Comparison of ENCODE assay signal across 8 cellular contexts in the genomic region with DNA sequence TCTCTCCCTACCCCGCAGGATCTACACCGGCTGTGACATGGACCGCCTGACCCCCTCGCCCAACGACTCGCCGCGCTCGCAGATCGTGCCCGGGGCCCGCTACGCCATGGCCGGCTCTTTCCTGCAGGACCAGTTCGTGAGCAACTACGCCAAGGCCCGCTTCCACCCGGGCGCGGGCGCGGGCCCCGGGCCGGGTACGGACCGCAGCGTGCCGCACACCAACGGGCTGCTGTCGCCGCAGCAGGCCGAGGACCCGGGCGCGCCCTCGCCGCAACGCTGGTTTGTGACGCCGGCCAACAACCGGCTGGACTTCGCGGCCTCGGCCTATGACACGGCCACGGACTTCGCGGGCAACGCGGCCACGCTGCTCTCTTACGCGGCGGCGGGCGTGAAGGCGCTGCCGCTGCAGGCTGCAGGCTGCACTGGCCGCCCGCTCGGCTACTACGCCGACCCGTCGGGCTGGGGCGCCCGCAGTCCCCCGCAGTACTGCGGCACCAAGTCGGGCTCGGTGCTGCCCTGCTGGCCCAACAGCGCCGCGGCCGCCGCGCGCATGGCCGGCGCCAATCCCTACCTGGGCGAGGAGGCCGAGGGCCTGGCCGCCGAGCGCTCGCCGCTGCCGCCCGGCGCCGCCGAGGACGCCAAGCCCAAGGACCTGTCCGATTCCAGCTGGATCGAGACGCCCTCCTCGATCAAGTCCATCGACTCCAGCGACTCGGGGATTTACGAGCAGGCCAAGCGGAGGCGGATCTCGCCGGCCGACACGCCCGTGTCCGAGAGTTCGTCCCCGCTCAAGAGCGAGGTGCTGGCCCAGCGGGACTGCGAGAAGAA. TPM values are rescaled to one million over a fixed set of nuclear protein-coding genes. Genes with fewer than 3 reads are reported as not detected.
DNase-seq lines count a peak whose midpoint lies in the region; ATAC-seq lines count a peak whose summit lies in the region.

No MANE protein-coding gene starts in this region.

- peaks cover 4 to 12% of the 10 kb centered on the region in 2 donors for H3K36me3 Mint-ChIP-seq in naive B cell

- H3K4me1 ChIP-seq in ACC112 (ENCODE audit: control insufficient read depth, insufficient read depth, low read length, unreplicated experiment) (no peaks in the 10 kb centered on the region), HUES48 (ENCODE audit: control insufficient read depth, insufficient read depth, low read length) (peaks cover 12% of the 10 kb centered on the region)
- peaks cover 21% of the 10 kb centered on the region for H3K4me1 ChIP-seq in effector memory CD4-positive, alpha-beta T cell (ENCODE audit: control insufficient read depth, insufficient read depth, low read length, poor library complexity, severe bottlenecking)

- H3K4me3 Mint-ChIP-seq in naive B cell, result peak overlapping the region; percentile 62 to 88 (median 82)

- H3K4me3 ChIP-seq in ACC112 (ENCODE audit: low read depth, low read length) (peak overlapping the region; percentile 65), HUES48 (ENCODE audit: low read depth, low read length) (peak overlapping the region; percentile 62)
- H3K4me3 ChIP-seq in effector memory CD4-positive, alpha-beta T cell (ENCODE audit: insufficient read depth, low read depth, low read length, poor library complexity, severe bottlenecking), result peak overlapping the region; percentile 19

- H3K4me1 Mint-ChIP-seq in naive B cell, result peaks cover 24 to 43% (median 30%) of the 10 kb centered on the region in 3 donors

- H2AFZ ChIP-seq in ACC112 (ENCODE audit: low read length, unreplicated experiment), result peak overlapping the region; percentile 66

- peaks cover 82 to 83% (median 83%) of the 10 kb centered on the region in 3 donors for H3K27me3 Mint-ChIP-seq in naive B cell

- no peaks in the 10 kb centered on the region for H3K79me2 ChIP-seq in ACC112 (ENCODE audit: control insufficient read depth, insufficient read depth, low read length, unreplicated experiment)

- peak overlapping the region in 4 of 6 donors; percentile 30 to 79 (median 54) for H3K27ac Mint-ChIP-seq in naive B cell

- H3K36me3 ChIP-seq in ACC112 (ENCODE audit: insufficient read depth, low read length), result no peaks in the 10 kb centered on the region
- H3K36me3 ChIP-seq in HUES48 (ENCODE audit: control insufficient read depth, insufficient read depth, low read length), result no peaks in the 10 kb centered on the region
- no peaks in the 10 kb centered on the region for H3K36me3 ChIP-seq in effector memory CD4-positive, alpha-beta T cell (ENCODE audit: control insufficient read depth, insufficient read depth, low read length)

- H3K9me3 ChIP-seq in HUES48 (ENCODE audit: control insufficient read depth, insufficient read depth, low read length), result no peaks in the 10 kb centered on the region
- no peaks in the 10 kb centered on the region for H3K9me3 ChIP-seq in effector memory CD4-positive, alpha-beta T cell (ENCODE audit: control insufficient read depth, low read length)

- peaks cover 100% of the 10 kb centered on the region for H3K27me3 ChIP-seq in ACC112 (ENCODE audit: insufficient read depth, low read length)
- H3K27me3 ChIP-seq in HUES48 (ENCODE audit: control insufficient read depth, insufficient read depth, low read length), result peaks cover 100% of the 10 kb centered on the region
- H3K27me3 ChIP-seq in effector memory CD4-positive, alpha-beta T cell (replicated peaks; ENCODE audit: control insufficient read depth, insufficient read depth, low read length, poor library complexity, severe bottlenecking), result peaks cover 94% of the 10 kb centered on the region

- peaks cover 3 to 35% (median 12%) of the 10 kb centered on the region in 7 donors for H3K9me3 Mint-ChIP-seq in naive B cell

- H3K9ac ChIP-seq in HUES48 (ENCODE audit: low read depth, low read length), result no peak overlapping the region

- no peak for DNase-seq in effector memory CD4-positive, alpha-beta T cell
- DNase-seq in naive B cell, result no peak
- no peak for DNase-seq in NCI-H1930 (lab: John Stamatoyannopoulos, UW)
- no peak for DNase-seq in NCI-H1105 (lab: John Stamatoyannopoulos, UW)

- no peak overlapping the region for H3K27ac ChIP-seq in ACC112 (ENCODE audit: low read depth, low read length)
- no peak overlapping the region for H3K27ac ChIP-seq in HUES48 (ENCODE audit: low read depth, low read length)
- H3K27ac ChIP-seq in effector memory CD4-positive, alpha-beta T cell (ENCODE audit: insufficient read depth, low read length, poor library complexity, severe bottlenecking), result no peak overlapping the region

- ATAC-seq in naive B cell (ENCODE audit: low read depth in 2 of 2) (peak; percentile 34 to 37), GM18511 (IDR thresholded peaks at IDR 0.05; ENCODE audit: unreplicated experiment) (no peak), HG03159 (IDR thresholded peaks at IDR 0.05; ENCODE audit: unreplicated experiment) (no peak)

RNA-seq across cellular contexts. Expression of a gene that starts 7.5 kb away (rescaled TPM):
- not detected for polyA plus RNA-seq in naive B cell (ENCODE audit: low read depth in 6 of 6)

Comparison
In these comparisons a context has a peak if more than half of its experiments do, and no peak if none do; other contexts are left out.
1. ATAC-seq: peak in naive B cell (2 of 2); none in GM18511 (single experiment) and HG03159 (single experiment).
2. Peak in every context shown above with its lines, with median percentiles within 50 percentile points of each other: H3K4me3 ChIP-seq.